Comparison of ENCODE assay signal across 12 cellular contexts in genomic region chr3:16266714-16267113, GRCh38. TPM values are rescaled to one million over a fixed set of nuclear protein-coding genes. Genes with fewer than 3 reads are reported as not detected.
A peak's percentile ranks its signal among the peaks of the same experiment; 100 is the strongest.
DNase-seq lines count a peak whose midpoint lies in the region; ATAC-seq and TF ChIP-seq lines count a peak whose summit lies in the region.
"Had no signal": no experiment of that assay in that cellular context is flagged by ENCODE, and none has a peak within 500 bp of the region (broad histone marks: within the 10 kb centered on the region; RNA-seq: fewer than 3 reads in every experiment).

No MANE protein-coding gene starts in this region.

- no peaks in the 10 kb centered on the region for H3K27me3 Mint-ChIP-seq in activated CD8-positive, alpha-beta T cell treated with anti-CD3 and anti-CD28 coated beads, Interleukin-2, amount 10 ng/mL, durations not matched to agents 7 days and 5 days (ENCODE audit: low read depth)
- no peaks in the 10 kb centered on the region for H3K27me3 Mint-ChIP-seq in type B pancreatic cell

- H3K9me3 ChIP-seq in cardiac muscle cell (ENCODE audit: low read depth), result no peaks in the 10 kb centered on the region
- H3K9me3 ChIP-seq in right atrium auricular region, result no peaks in the 10 kb centered on the region
- no peaks in the 10 kb centered on the region for H3K9me3 ChIP-seq in vagina

- H3K36me3 ChIP-seq in cardiac muscle cell (peaks cover 22% of the 10 kb centered on the region), right atrium auricular region (peaks cover 12% of the 10 kb centered on the region), vagina (peaks cover 0 to 8% of the 10 kb centered on the region in 2 donors)

- H3K4me1 Mint-ChIP-seq in activated CD8-positive, alpha-beta T cell treated with anti-CD3 and anti-CD28 coated beads, Interleukin-2, amount 10 ng/mL, durations not matched to agents 7 days and 5 days (ENCODE audit: low read depth), result peaks cover 30% of the 10 kb centered on the region
- peaks cover 19% of the 10 kb centered on the region for H3K4me1 Mint-ChIP-seq in type B pancreatic cell (ENCODE audit: unreplicated experiment)

- intact Hi-C loops in vagina (cut with DNase I), result no loop called here

- peak overlapping the region; percentile 62 for H3K4me3 ChIP-seq in cardiac muscle cell
- no peak overlapping the region for H3K4me3 ChIP-seq in right atrium auricular region
- no peak overlapping the region for H3K4me3 ChIP-seq in vagina

- TF ChIP-seq CTCF in cardiac muscle cell (IDR thresholded peaks at IDR 0.05; ENCODE audit: low read depth, low read length) (no peak), right atrium auricular region (IDR thresholded peaks at IDR 0.05) (no peak), type B pancreatic cell (conservative IDR thresholded peaks at IDR 0.05) (no peak), vagina (IDR thresholded peaks at IDR 0.05) (no peak)

- H3K27ac ChIP-seq in cardiac muscle cell, result peak overlapping the region; percentile 29
- H3K27ac ChIP-seq in right atrium auricular region, result peak overlapping the region in 1 of 2 donors; percentile 1
- no peak overlapping the region for H3K27ac ChIP-seq in vagina
- H3K27ac ChIP-seq: WERI-Rb-1 had no signal

- no peak for DNase-seq in cardiac muscle cell (ENCODE audit: low read depth in 1 of 2, low spot score in 1 of 2)
- no peak for DNase-seq in right atrium auricular region (ENCODE audit: low spot score)
- no peak for DNase-seq in activated CD8-positive, alpha-beta T cell treated with anti-CD3 and anti-CD28 coated beads, Interleukin-2, amount 10 ng/mL, durations not matched to agents 7 days and 5 days
- no peak for DNase-seq in left lobe of liver (ENCODE audit: low spot score)
- DNase-seq in type B pancreatic cell (ENCODE audit: extremely low spot score, unreplicated experiment), result no peak
- no peak for DNase-seq in vagina (ENCODE audit: extremely low spot score in 2 of 2)
- DNase-seq in NCI-H1694 (lab: John Stamatoyannopoulos, UW), result no peak
- DNase-seq: amniotic stem cell, NCI-H2029, WERI-Rb-1 had no signal

- H3K36me3 Mint-ChIP-seq in activated CD8-positive, alpha-beta T cell treated with anti-CD3 and anti-CD28 coated beads, Interleukin-2, amount 10 ng/mL, durations not matched to agents 7 days and 5 days (ENCODE audit: low read depth), result peaks cover 14% of the 10 kb centered on the region
- H3K36me3 Mint-ChIP-seq in type B pancreatic cell, result no peaks in the 10 kb centered on the region

- TF ChIP-seq POLR2A in vagina (IDR thresholded peaks at IDR 0.05), result no peak

- H3K9me3 Mint-ChIP-seq in activated CD8-positive, alpha-beta T cell treated with anti-CD3 and anti-CD28 coated beads, Interleukin-2, amount 10 ng/mL, durations not matched to agents 7 days and 5 days (ENCODE audit: insufficient read depth), result no peaks in the 10 kb centered on the region
- H3K9me3 Mint-ChIP-seq in type B pancreatic cell, result no peaks in the 10 kb centered on the region

- ATAC-seq in activated CD8-positive, alpha-beta T cell treated with anti-CD3 and anti-CD28 coated beads, Interleukin-2, amount 10 ng/mL, durations not matched to agents 7 days and 5 days, result no peak
- ATAC-seq in left lobe of liver, result peak; percentile 5
- ATAC-seq in HG03097 (IDR thresholded peaks at IDR 0.05; ENCODE audit: low FRiP score, unreplicated experiment), result no peak
- ATAC-seq: Panc1 had no signal

- peak overlapping the region; percentile 22 for H3K27ac Mint-ChIP-seq in activated CD8-positive, alpha-beta T cell treated with anti-CD3 and anti-CD28 coated beads, Interleukin-2, amount 10 ng/mL, durations not matched to agents 7 days and 5 days
- peak overlapping the region; percentile 61 for H3K27ac Mint-ChIP-seq in type B pancreatic cell

- POLR2A ChIA-PET in activated CD8-positive, alpha-beta T cell treated with anti-CD3 and anti-CD28 coated beads, Interleukin-2, amount 10 ng/mL, durations not matched to agents 7 days and 5 days (lab: Charles Lee), result interaction anchor here (1.3 kb wide), 1 partner anchor 46 kb away, joined by 3 read pairs; no protein-coding TSS in a partner anchor

- H3K4me1 ChIP-seq in cardiac muscle cell (ENCODE audit: low read depth) (peaks cover 20% of the 10 kb centered on the region), right atrium auricular region (peaks cover 0 to 45% of the 10 kb centered on the region in 2 donors), vagina (peaks cover 49% of the 10 kb centered on the region)

- CTCF ChIA-PET in activated CD8-positive, alpha-beta T cell treated with anti-CD3 and anti-CD28 coated beads, Interleukin-2, amount 10 ng/mL, durations not matched to agents 7 days and 5 days (lab: Charles Lee), result interaction anchor here (0.9 to 9.7 kb wide), 9 partner anchors 16 to 288 kb away, joined by 3 to 114 read pairs (median 7); no protein-coding TSS in a partner anchor

- no peak overlapping the region for H3K4me3 Mint-ChIP-seq in activated CD8-positive, alpha-beta T cell treated with anti-CD3 and anti-CD28 coated beads, Interleukin-2, amount 10 ng/mL, durations not matched to agents 7 days and 5 days
- peak overlapping the region; percentile 76 for H3K4me3 Mint-ChIP-seq in type B pancreatic cell

- H3K27me3 ChIP-seq in cardiac muscle cell (no peaks in the 10 kb centered on the region), right atrium auricular region (no peaks in the 10 kb centered on the region), vagina (no peaks in the 10 kb centered on the region)

RNA-seq across cellular contexts. Expression of gene OXNAD1, which starts 1.7 kb away (rescaled TPM):
- total RNA-seq in cardiac muscle cell (21.5 and 33.7 TPM in 2 replicates), right atrium auricular region (10 to 100 TPM in 1 of 2 donors, 1 to 10 TPM in 1; 9.8 to 15.7 TPM), left lobe of liver (17.8 TPM), type B pancreatic cell (ENCODE audit: low replicate concordance) (15.1 and 16.0 TPM in 2 replicates), vagina (30.0 TPM)
- polyA plus RNA-seq in cardiac muscle cell, result 33.6 and 38.2 TPM in 2 replicates
- total RNA-seq in activated CD8-positive, alpha-beta T cell treated with anti-CD3 and anti-CD28 coated beads, Interleukin-2, amount 10 ng/mL, durations not matched to agents 7 days and 5 days, result 10 to 100 TPM; 68.2 to 69.1 TPM

RNA-seq across cellular contexts. Expression of gene DPH3, which starts 2.0 kb away (rescaled TPM):
- total RNA-seq in cardiac muscle cell, result 7.9 and 13.4 TPM in 2 replicates
- 28.2 and 30.0 TPM in 2 replicates for polyA plus RNA-seq in cardiac muscle cell
- total RNA-seq in right atrium auricular region, result 10 to 100 TPM; 17.3 to 17.7 TPM
- 10 to 100 TPM; 18.2 to 20.5 TPM for total RNA-seq in activated CD8-positive, alpha-beta T cell treated with anti-CD3 and anti-CD28 coated beads, Interleukin-2, amount 10 ng/mL, durations not matched to agents 7 days and 5 days
- 10.9 TPM for total RNA-seq in left lobe of liver
- 30.0 and 30.2 TPM in 2 replicates for total RNA-seq in type B pancreatic cell (ENCODE audit: low replicate concordance)
- 14.5 TPM for total RNA-seq in vagina
